16 cellular contexts compared by ENCODE assay signal in the genomic region with DNA sequence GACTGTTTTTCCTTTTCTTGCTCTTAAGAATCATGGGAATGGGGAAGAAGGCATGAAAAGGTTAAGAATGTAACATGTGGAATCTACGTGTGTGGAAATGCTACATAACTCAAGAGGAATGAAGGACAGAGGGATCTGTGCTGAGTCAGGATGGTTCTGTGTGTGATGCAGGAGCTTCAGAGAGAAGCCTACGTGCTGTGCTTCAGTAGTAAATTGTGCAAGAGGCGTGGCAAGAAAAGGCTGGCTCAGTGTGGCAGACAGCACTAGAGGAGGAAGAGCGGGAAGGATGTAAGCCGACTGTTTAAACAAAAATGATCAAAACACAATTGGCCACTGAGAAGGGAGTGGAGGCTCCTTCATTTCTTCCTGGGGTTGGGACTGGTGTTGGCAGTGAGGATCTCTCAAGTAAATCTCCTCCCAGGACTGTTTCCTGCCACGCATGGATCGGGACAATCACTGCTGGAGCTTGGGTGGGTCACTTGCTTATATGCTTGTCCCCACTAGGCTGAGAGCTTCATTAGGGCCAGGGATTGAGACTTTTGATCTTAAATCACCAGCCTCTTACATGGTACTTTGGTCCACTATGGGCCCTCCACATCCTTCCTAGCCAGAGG. TPM values are rescaled to one million over a fixed set of nuclear protein-coding genes. Genes with fewer than 3 reads are reported as not detected.
DNase-seq lines count a peak whose midpoint lies in the region; ATAC-seq and TF ChIP-seq lines count a peak whose summit lies in the region.
"Had no signal": no experiment of that assay in that cellular context is flagged by ENCODE, and none has a peak within 500 bp of the region (broad histone marks: within the 10 kb centered on the region; RNA-seq: fewer than 3 reads in every experiment).

No MANE protein-coding gene starts in this region.

- no peak overlapping the region for H3K27ac ChIP-seq in breast epithelium
- peak overlapping the region; percentile 48 for H3K27ac ChIP-seq in brain microvascular endothelial cell

- CTCF ChIA-PET in MCF 10A (lab: Yijun Ruan, JAX): interaction anchor here (0.6 to 1.9 kb wide), 8 partner anchors 11 to 304 kb away, joined by 3 to 18 read pairs (median 6); no protein-coding TSS in a partner anchor
- CTCF ChIA-PET in activated naive CD4-positive, alpha-beta T cell treated with anti-CD3 and anti-CD28 coated beads, Interleukin-2, amount 10 ng/mL, durations not matched to agents 7 days and 5 days (lab: Charles Lee): interaction anchor here (0.6 kb wide), 1 partner anchor 28 kb away, joined by 4 read pairs; no protein-coding TSS in a partner anchor

- POLR2A ChIA-PET in MCF 10A (lab: Yijun Ruan, JAX): interaction anchor here (0.5 to 1.8 kb wide), 4 partner anchors 10 to 918 kb away, joined by 3 to 8 read pairs (median 3); partner anchors contain the start of gene MYO10

- DNase-seq in MCF 10A (ENCODE audit: unreplicated experiment): peak; percentile 72
- no peak for DNase-seq in breast epithelium (ENCODE audit: low spot score in 2 of 2)
- DNase-seq in brain microvascular endothelial cell: peak; percentile 91
- peak; percentile 100 for DNase-seq in iris pigment epithelial cell (ENCODE audit: low read depth)
- no peak for DNase-seq in NCI-H1105 (lab: John Stamatoyannopoulos, UW)
- no peak for DNase-seq in activated naive CD4-positive, alpha-beta T cell treated with anti-CD3 and anti-CD28 coated beads, Interleukin-2, amount 10 ng/mL, durations not matched to agents 7 days and 5 days
- no peak for DNase-seq in GM10266 (ENCODE audit: extremely low spot score)
- DNase-seq: 8988T; activated CD4-positive, alpha-beta T cell treated with anti-CD3 and anti-CD28 coated beads, Interleukin-2, amount 50 U/mL, for 48 hours; activated naive CD4-positive, alpha-beta T cell treated with anti-CD3 and anti-CD28 coated beads, Interleukin-2, amount 50 U/mL, for 16 hours; effector CD4-positive, alpha-beta T cell; natural killer cell; NCI-H1436; stimulated activated CD4-positive, alpha-beta T cell treated with anti-CD3 and anti-CD28 coated beads, Interleukin-12 subunit alpha, Interleukin-12 subunit beta, amount 100 ng/mL, for 4 hours; T-cell had no signal

- no peaks in the 10 kb centered on the region for H3K4me1 ChIP-seq in breast epithelium

- H3K4me3 ChIP-seq in breast epithelium (no peak overlapping the region), brain microvascular endothelial cell (ENCODE audit: low read depth, low read length) (no peak overlapping the region)

- in situ Hi-C loops in brain microvascular endothelial cell (cut with HindIII; ENCODE audit: low pct_ligation_motif_present, low sequenced_read_pairs): no loop called here

- no peaks in the 10 kb centered on the region for H3K9me3 ChIP-seq in breast epithelium

- H3K27me3 ChIP-seq in breast epithelium (no peaks in the 10 kb centered on the region), brain microvascular endothelial cell (replicated peaks) (no peaks in the 10 kb centered on the region)

- TF ChIP-seq CTCF in MCF 10A (IDR thresholded peaks at IDR 0.05; ENCODE audit: unreplicated experiment) (no peak), breast epithelium (IDR thresholded peaks at IDR 0.05) (no peak), brain microvascular endothelial cell (IDR thresholded peaks at IDR 0.05; ENCODE audit: low read depth, low read length, missing control alignments) (no peak), GM10266 (IDR thresholded peaks at IDR 0.05; ENCODE audit: control insufficient read depth, insufficient read depth, low read depth, missing control alignments) (no peak)

- no peak for TF ChIP-seq POLR2A in breast epithelium (IDR thresholded peaks at IDR 0.05)

- H3K9me3 Mint-ChIP-seq in MCF 10A (ENCODE audit: unreplicated experiment): no peaks in the 10 kb centered on the region
- H3K9me3 Mint-ChIP-seq in activated naive CD4-positive, alpha-beta T cell treated with anti-CD3 and anti-CD28 coated beads, Interleukin-2, amount 10 ng/mL, durations not matched to agents 7 days and 5 days: peaks cover 3% of the 10 kb centered on the region
- H3K9me3 Mint-ChIP-seq: T-cell had no signal

- no peaks in the 10 kb centered on the region for H3K27me3 Mint-ChIP-seq in MCF 10A (ENCODE audit: insufficient read depth, unreplicated experiment)
- H3K27me3 Mint-ChIP-seq in activated naive CD4-positive, alpha-beta T cell treated with anti-CD3 and anti-CD28 coated beads, Interleukin-2, amount 10 ng/mL, durations not matched to agents 7 days and 5 days: no peaks in the 10 kb centered on the region

- H3K4me3 Mint-ChIP-seq in MCF 10A (ENCODE audit: unreplicated experiment): no peak overlapping the region
- no peak overlapping the region for H3K4me3 Mint-ChIP-seq in activated naive CD4-positive, alpha-beta T cell treated with anti-CD3 and anti-CD28 coated beads, Interleukin-2, amount 10 ng/mL, durations not matched to agents 7 days and 5 days
- H3K4me3 Mint-ChIP-seq: natural killer cell, T-cell had no signal

- BruUV-seq in MCF 10A (replicated peaks; lab: Mats Ljungman, UMichigan): no TSS peak

- no peak for ATAC-seq in HG03457 (IDR thresholded peaks at IDR 0.05; ENCODE audit: unreplicated experiment)
- ATAC-seq: natural killer cell, T-cell had no signal

- intact Hi-C loops in MCF 10A (cut with micrococcal nuclease): no loop called here
- intact Hi-C loops in breast epithelium (cut with DNase I; ENCODE audit: low total_unique reads): loop anchor here (5.0 kb wide), 1 partner anchor 781 kb away; no protein-coding TSS in a partner anchor

- no peaks in the 10 kb centered on the region for H3K36me3 Mint-ChIP-seq in MCF 10A (ENCODE audit: insufficient read depth, unreplicated experiment)
- no peaks in the 10 kb centered on the region for H3K36me3 Mint-ChIP-seq in activated naive CD4-positive, alpha-beta T cell treated with anti-CD3 and anti-CD28 coated beads, Interleukin-2, amount 10 ng/mL, durations not matched to agents 7 days and 5 days
- H3K36me3 Mint-ChIP-seq: natural killer cell, T-cell had no signal

- H3K27ac Mint-ChIP-seq in MCF 10A (ENCODE audit: low read depth, unreplicated experiment): peak overlapping the region; percentile 25
- no peak overlapping the region for H3K27ac Mint-ChIP-seq in activated naive CD4-positive, alpha-beta T cell treated with anti-CD3 and anti-CD28 coated beads, Interleukin-2, amount 10 ng/mL, durations not matched to agents 7 days and 5 days
- H3K27ac Mint-ChIP-seq: natural killer cell, T-cell had no signal

- H3K4me1 Mint-ChIP-seq in MCF 10A (ENCODE audit: insufficient read depth, unreplicated experiment): peaks cover 31% of the 10 kb centered on the region
- H3K4me1 Mint-ChIP-seq in activated naive CD4-positive, alpha-beta T cell treated with anti-CD3 and anti-CD28 coated beads, Interleukin-2, amount 10 ng/mL, durations not matched to agents 7 days and 5 days: no peaks in the 10 kb centered on the region
- H3K4me1 Mint-ChIP-seq: natural killer cell, T-cell had no signal

- H3K36me3 ChIP-seq in breast epithelium (no peaks in the 10 kb centered on the region), brain microvascular endothelial cell (replicated peaks) (no peaks in the 10 kb centered on the region)

RNA-seq across cellular contexts. Expression of gene BASP1, which starts 59.4 kb away (rescaled TPM):
- total RNA-seq in MCF 10A (2022): 76.3 and 84.5 TPM in 2 replicates
- 10 to 100 TPM; 19.9 to 50.1 (median 34.9) TPM for total RNA-seq in breast epithelium

Comparison
In these comparisons a context has a peak if more than half of its experiments do, and no peak if none do; other contexts are left out.
1. DNase-seq: peak in MCF 10A (single experiment), brain microvascular endothelial cell (single experiment) and iris pigment epithelial cell (single experiment); none in breast epithelium (0 of 2), NCI-H1105 (single experiment), activated naive CD4-positive, alpha-beta T cell treated with anti-CD3 and anti-CD28 coated beads, Interleukin-2, amount 10 ng/mL, durations not matched to agents 7 days and 5 days (single experiment) and GM10266 (single experiment).